In the genomic region with DNA sequence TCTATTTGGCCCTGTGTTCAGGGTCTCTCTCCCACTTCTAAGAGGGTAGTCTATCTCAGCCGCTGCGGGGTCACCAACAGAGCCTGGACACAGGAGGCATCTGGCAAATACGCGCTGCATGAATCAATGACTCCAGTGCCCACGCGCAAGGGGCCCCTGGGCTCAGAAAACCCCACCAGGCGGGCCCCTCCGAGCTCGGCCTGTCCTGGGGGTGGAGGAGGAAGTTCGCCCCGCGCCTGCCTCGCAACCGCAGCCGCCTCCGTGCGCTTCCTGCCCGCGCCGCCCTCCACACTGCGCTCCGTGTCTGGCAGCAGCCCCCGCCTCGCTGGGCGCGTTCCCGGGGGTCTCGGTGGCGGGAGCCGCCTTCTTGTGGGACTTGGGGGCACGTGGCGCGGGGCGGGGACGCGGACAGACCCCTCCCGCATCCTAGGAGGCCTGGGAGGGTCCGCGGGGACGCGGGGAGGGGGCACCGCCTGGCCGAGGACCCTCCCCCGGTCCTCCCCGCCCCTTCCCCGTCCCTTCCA, we compare ENCODE assay signal across 8 cellular contexts. TPM values are rescaled to one million over a fixed set of nuclear protein-coding genes. Genes with fewer than 3 reads are reported as not detected.
DNase-seq lines count a peak whose midpoint lies in the region; ATAC-seq and TF ChIP-seq lines count a peak whose summit lies in the region.

No MANE protein-coding gene starts in this region.

- H2BK12ac ChIP-seq in H9 (ENCODE audit: insufficient read length, low read depth, low read length) = no peak overlapping the region

- H3K9me3 ChIP-seq in H9 (ENCODE audit: control insufficient read depth, low read depth, low read length) (no peaks in the 10 kb centered on the region), iPS-15b (ENCODE audit: control insufficient read depth, insufficient read depth, low read length) (no peaks in the 10 kb centered on the region)

- peaks cover 3 to 5% (median 5%) of the 10 kb centered on the region in 3 experiments for H3K36me3 Mint-ChIP-seq in H9 (ENCODE audit: insufficient read depth in 1 of 3, low read depth in 3 of 3)

- H3K4me3 ChIP-seq in AG09309 (ENCODE audit: control insufficient read depth, low read depth, low read length) (peak overlapping the region; percentile 23), iPS-15b (ENCODE audit: low read depth, low read length) (peak overlapping the region; percentile 39)

- no peak overlapping the region for H3K23ac ChIP-seq in H9 (ENCODE audit: insufficient read length, low read depth, low read length)

- no peak overlapping the region for H4K8ac ChIP-seq in H9 (replicated peaks; ENCODE audit: insufficient read length, low read depth, low read length)

- no peak overlapping the region for H3K9ac ChIP-seq in H9 (ENCODE audit: extremely low read depth, insufficient read length, low read length)
- H3K9ac ChIP-seq in iPS-15b (ENCODE audit: low read depth, low read length) = no peak overlapping the region

- no peak for ATAC-seq in GM18861 (IDR thresholded peaks at IDR 0.05; ENCODE audit: unreplicated experiment)

- DNase-seq in AG09309 (ENCODE audit: low read depth) = no peak
- DNase-seq in H9 = no peak
- DNase-seq in RPMI8226 = peak; percentile 15
- DNase-seq in activated naive CD4-positive, alpha-beta T cell treated with anti-CD3 and anti-CD28 coated beads, Interleukin-2, amount 50 U/mL, for 16 hours = peak; percentile 53
- peak; percentile 46 for DNase-seq in stimulated activated CD4-positive, alpha-beta T cell treated with anti-CD3 and anti-CD28 coated beads, Interleukin-1b, Interleukin-23, amount 100 ng/mL, for 48 hours
- no peak for DNase-seq in cortex of kidney (lab: John Stamatoyannopoulos, UW)

- H3K4me1 Mint-ChIP-seq in H9 = peaks cover 18 to 24% of the 10 kb centered on the region in 2 experiments

- peak overlapping the region; percentile 43 to 71; a peak in 4 of 5 replicates for H3K4me3 Mint-ChIP-seq in H9

- no peak overlapping the region for H2BK120ac ChIP-seq in H9 (ENCODE audit: low read depth, low read length, poor library complexity, severe bottlenecking)

- WGBS in H9 (ENCODE audit: extremely low coverage, insufficient read length, low lambda C conversion rate) = no CpG with 5 or more reads among the region's 46 CpGs

- H3K9me3 Mint-ChIP-seq in H9 = no peaks in the 10 kb centered on the region

- no peak overlapping the region for H3K27ac ChIP-seq in H9 (ENCODE audit: insufficient read length, low read depth, low read length)

- H3K4me2 ChIP-seq in H9 (ENCODE audit: insufficient read depth, insufficient read length, low read length) = peak overlapping the region; percentile 9

- H3K4ac ChIP-seq in H9 (ENCODE audit: low read depth, low read length) = no peak overlapping the region

- peaks cover 6% of the 10 kb centered on the region for H3K23me2 ChIP-seq in H9 (ENCODE audit: insufficient read length, low read depth, low read length, poor library complexity, severe bottlenecking)

- no peak overlapping the region for H3K27ac Mint-ChIP-seq in H9

- no peak overlapping the region for H3K14ac ChIP-seq in H9 (ENCODE audit: insufficient read depth, low read length)

- no peak overlapping the region for H4K91ac ChIP-seq in H9 (ENCODE audit: insufficient read length, low read depth, low read length)

- no peak for TF ChIP-seq CTCF in AG09309 (IDR thresholded peaks at IDR 0.05; ENCODE audit: control insufficient read depth, insufficient read depth, low read depth, low read length, missing control alignments)
- no peak for TF ChIP-seq CTCF in H9 (conservative IDR thresholded peaks at IDR 0.05)

- H2AFZ ChIP-seq in H9 (ENCODE audit: low read length) = no peak overlapping the region

- no peak overlapping the region for H2BK15ac ChIP-seq in H9 (ENCODE audit: low read depth, low read length)

- no peak overlapping the region for H3K56ac ChIP-seq in H9 (ENCODE audit: insufficient read length, low read depth, low read length)

- H3K79me2 ChIP-seq in H9 (ENCODE audit: insufficient read depth, low read length) = peaks cover 24% of the 10 kb centered on the region; the same call in 1 of the 2 replicates

- no peak overlapping the region for H4K5ac ChIP-seq in H9 (ENCODE audit: insufficient read length, low read depth, low read length)

- H3K4me1 ChIP-seq in H9 (ENCODE audit: insufficient read depth, low read length) (no peaks in the 10 kb centered on the region; the same call in 1 of the 2 replicates), iPS-15b (ENCODE audit: control insufficient read depth, insufficient read depth, low read length) (peaks cover 6% of the 10 kb centered on the region)

- H3K36me3 ChIP-seq in iPS-15b (ENCODE audit: control insufficient read depth, insufficient read depth, low read length) = peaks cover 3% of the 10 kb centered on the region

- H3K27me3 Mint-ChIP-seq in H9 (ENCODE audit: low read depth) = peaks cover 62% of the 10 kb centered on the region

- H4K20me1 ChIP-seq in H9 (ENCODE audit: control insufficient read depth, insufficient read depth, insufficient read length) = no peaks in the 10 kb centered on the region

- no peak overlapping the region for H3T11ph ChIP-seq in H9 (ENCODE audit: low read length)

- H3K18ac ChIP-seq in H9 (ENCODE audit: insufficient read length, low read depth, low read length) = no peak overlapping the region

- peaks cover 15% of the 10 kb centered on the region; the same call in 1 of the 2 replicates for H3K27me3 ChIP-seq in H9 (ENCODE audit: insufficient read depth, low read length)
- H3K27me3 ChIP-seq in iPS-15b (ENCODE audit: control insufficient read depth, insufficient read depth, low read length) = peaks cover 29% of the 10 kb centered on the region

- peaks cover 8% of the 10 kb centered on the region for H3K79me1 ChIP-seq in H9 (ENCODE audit: insufficient read depth, low read depth, low read length, poor library complexity, severe bottlenecking)

- no peak overlapping the region for H2BK20ac ChIP-seq in H9 (ENCODE audit: low read depth, low read length, poor library complexity, severe bottlenecking)

- H2BK5ac ChIP-seq in H9 (ENCODE audit: insufficient read length, low read length) = no peak overlapping the region

- no peak overlapping the region for H2AK5ac ChIP-seq in H9 (ENCODE audit: insufficient read length, low read length)

RNA-seq across cellular contexts. Expression of a gene that starts 0.8 kb away (rescaled TPM):
- 90.8 and 92.3 TPM in 2 replicates for total RNA-seq in H9 (2021)

Comparison
In these comparisons a context has a peak if more than half of its experiments do, and no peak if none do; other contexts are left out.
1. DNase-seq: peak in RPMI8226 (single experiment), activated naive CD4-positive, alpha-beta T cell treated with anti-CD3 and anti-CD28 coated beads, Interleukin-2, amount 50 U/mL, for 16 hours (single experiment) and stimulated activated CD4-positive, alpha-beta T cell treated with anti-CD3 and anti-CD28 coated beads, Interleukin-1b, Interleukin-23, amount 100 ng/mL, for 48 hours (single experiment); none in AG09309 (single experiment), H9 (single experiment) and cortex of kidney (single experiment).